Comparison of ENCODE assay signal across 8 cellular contexts in the genomic region with DNA sequence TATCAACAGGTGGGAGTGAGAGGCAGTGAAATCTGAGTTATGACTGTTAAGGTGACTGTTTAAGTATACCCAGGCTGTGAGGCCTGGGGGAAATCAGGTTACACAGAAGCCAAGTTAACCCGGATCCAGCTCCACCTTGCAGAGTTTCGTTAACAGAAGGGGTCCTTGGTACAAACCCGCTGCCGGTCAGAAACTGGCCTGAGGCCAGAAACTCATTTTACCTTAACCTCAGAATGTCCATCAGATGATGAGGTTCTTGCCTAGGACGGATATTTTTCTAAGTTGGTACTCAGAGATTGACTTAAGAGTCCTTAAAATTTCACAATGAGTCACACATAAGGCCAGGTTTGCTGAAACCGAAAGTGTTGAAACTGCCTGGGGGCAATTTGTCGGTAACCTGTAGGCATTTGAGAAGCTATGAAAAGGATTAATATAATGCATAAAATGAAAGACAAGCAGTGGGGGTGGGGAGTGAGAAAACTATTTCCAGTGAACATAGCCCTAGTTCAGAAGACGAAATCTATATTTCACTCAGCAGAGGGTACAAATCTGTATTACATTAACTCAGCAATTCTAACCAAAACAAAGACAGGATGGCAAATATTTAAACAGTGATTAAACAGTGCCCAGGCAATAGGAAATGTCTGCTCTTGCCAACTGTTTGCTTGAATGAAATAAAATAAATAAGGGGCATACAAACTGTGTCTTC.
DNase-seq lines count a peak whose midpoint lies in the region; ATAC-seq and TF ChIP-seq lines count a peak whose summit lies in the region.

No MANE protein-coding gene starts in this region.

- peak overlapping the region; percentile 26 for H3K9ac ChIP-seq in Karpas-422 (ENCODE audit: low read length)

- intact Hi-C loops in CD8-positive, alpha-beta T cell (cut with DNase I, micrococcal nuclease): loop anchor here (5.0 to 10.0 kb wide), 3 partner anchors 131 to 369 kb away; partner anchors contain the start of gene TRIM13 (in 1 of the 2)

- no peak for TF ChIP-seq CTCF in CD8-positive, alpha-beta T cell (IDR thresholded peaks at IDR 0.05)

- no peak overlapping the region for H3K4me3 ChIP-seq in CD8-positive, alpha-beta T cell (ENCODE audit: low read depth, low read length)
- peak overlapping the region; percentile 6 for H3K4me3 ChIP-seq in Karpas-422 (ENCODE audit: low read length)

- peak in 3 of 7 experiments; percentile 22 to 51 (median 26) for DNase-seq in CD8-positive, alpha-beta T cell
- DNase-seq in Karpas-422 (no peak), RKO (ENCODE audit: low spot score) (no peak)
- DNase-seq in activated CD4-positive, CD25-positive, alpha-beta regulatory T cell treated with anti-CD3 and anti-CD28 coated beads, Interleukin-2, amount 50 U/mL, for 16 hours (ENCODE audit: low read depth, low spot score): peak; percentile 34
- peak; percentile 46 to 80 for DNase-seq in stimulated activated effector memory CD8-positive, alpha-beta T cell treated with anti-CD3 and anti-CD28 coated beads, Interleukin-12 subunit alpha, Interleukin-12 subunit beta, amount 100 ng/mL, for 72 hours (ENCODE audit: low spot score in 2 of 2)

- no peaks in the 10 kb centered on the region for H3K9me3 ChIP-seq in CD8-positive, alpha-beta T cell (ENCODE audit: low read length)
- H3K9me3 ChIP-seq in Karpas-422 (ENCODE audit: low read length): no peaks in the 10 kb centered on the region

- POLR2A ChIA-PET in CD8-positive, alpha-beta T cell (lab: Charles Lee): interaction anchor here (0.6 to 2.4 kb wide), 4 partner anchors 19 to 240 kb away, joined by 3 to 12 read pairs (median 3); no protein-coding TSS in a partner anchor

- peak overlapping the region; percentile 51 for H3K4me2 ChIP-seq in Karpas-422 (ENCODE audit: low read depth, low read length, poor library complexity, severe bottlenecking)

- peak overlapping the region; percentile 21 for H3K27ac ChIP-seq in CD8-positive, alpha-beta T cell (ENCODE audit: low read depth, low read length)
- no peak overlapping the region for H3K27ac ChIP-seq in Karpas-422 (ENCODE audit: low read length)

- H3K27me3 ChIP-seq in CD8-positive, alpha-beta T cell (ENCODE audit: insufficient read depth, low read length): no peaks in the 10 kb centered on the region
- H3K27me3 ChIP-seq in Karpas-422 (ENCODE audit: low read length): no peaks in the 10 kb centered on the region

- peak overlapping the region; percentile 70 for H3K4me3 Mint-ChIP-seq in CD8-positive, alpha-beta T cell
- H3K4me3 Mint-ChIP-seq in stimulated activated effector memory CD8-positive, alpha-beta T cell treated with anti-CD3 and anti-CD28 coated beads, Interleukin-12 subunit alpha, Interleukin-12 subunit beta, amount 100 ng/mL, for 72 hours: peak overlapping the region; percentile 67

- no peaks in the 10 kb centered on the region for H4K20me1 ChIP-seq in Karpas-422 (ENCODE audit: insufficient read depth, low read depth, low read length)

- peaks cover under 1% of the 10 kb centered on the region for H3K27me3 Mint-ChIP-seq in CD8-positive, alpha-beta T cell (ENCODE audit: low read depth)

- no peaks in the 10 kb centered on the region for H3K36me3 ChIP-seq in CD8-positive, alpha-beta T cell (ENCODE audit: insufficient read depth, low read length)
- no peaks in the 10 kb centered on the region for H3K36me3 ChIP-seq in Karpas-422 (ENCODE audit: insufficient read depth, low read length)

- CTCF ChIA-PET in CD8-positive, alpha-beta T cell (lab: Charles Lee): interaction anchor here (0.8 to 1.3 kb wide), 4 partner anchors 13 to 547 kb away, joined by 3 read pairs; no protein-coding TSS in a partner anchor

- no peaks in the 10 kb centered on the region for H3K9me3 Mint-ChIP-seq in CD8-positive, alpha-beta T cell
- H3K9me3 Mint-ChIP-seq in stimulated activated effector memory CD8-positive, alpha-beta T cell treated with anti-CD3 and anti-CD28 coated beads, Interleukin-12 subunit alpha, Interleukin-12 subunit beta, amount 100 ng/mL, for 72 hours: no peaks in the 10 kb centered on the region

- peaks cover 5% of the 10 kb centered on the region for H3K4me1 ChIP-seq in CD8-positive, alpha-beta T cell (ENCODE audit: insufficient read depth, low read length)
- peaks cover 43% of the 10 kb centered on the region for H3K4me1 ChIP-seq in Karpas-422 (ENCODE audit: low read length)

- H3K36me3 Mint-ChIP-seq in CD8-positive, alpha-beta T cell: no peaks in the 10 kb centered on the region
- H3K36me3 Mint-ChIP-seq in stimulated activated effector memory CD8-positive, alpha-beta T cell treated with anti-CD3 and anti-CD28 coated beads, Interleukin-12 subunit alpha, Interleukin-12 subunit beta, amount 100 ng/mL, for 72 hours: peaks cover 8% of the 10 kb centered on the region

- peak; percentile 70 for ATAC-seq in CD8-positive, alpha-beta T cell
- ATAC-seq in GM21515 (IDR thresholded peaks at IDR 0.05; ENCODE audit: unreplicated experiment): peak; percentile 55
- peak; percentile 57 for ATAC-seq in esophagus mucosa
- ATAC-seq in stimulated activated effector memory CD8-positive, alpha-beta T cell treated with anti-CD3 and anti-CD28 coated beads, Interleukin-12 subunit alpha, Interleukin-12 subunit beta, amount 100 ng/mL, for 72 hours: peak; percentile 78
- no peak for ATAC-seq in SK-N-SH treated with all-trans-retinoic acid at 6 μM for 48 hours

- H3K79me2 ChIP-seq in Karpas-422 (ENCODE audit: low read length): no peaks in the 10 kb centered on the region

- H2AFZ ChIP-seq in Karpas-422 (ENCODE audit: low read length): peak overlapping the region; percentile 39

- peaks cover 37% of the 10 kb centered on the region for H3K4me1 Mint-ChIP-seq in CD8-positive, alpha-beta T cell (ENCODE audit: low read depth)
- peaks cover 61% of the 10 kb centered on the region for H3K4me1 Mint-ChIP-seq in stimulated activated effector memory CD8-positive, alpha-beta T cell treated with anti-CD3 and anti-CD28 coated beads, Interleukin-12 subunit alpha, Interleukin-12 subunit beta, amount 100 ng/mL, for 72 hours

- no peaks in the 10 kb centered on the region for H3K9me2 ChIP-seq in Karpas-422 (replicated peaks; ENCODE audit: insufficient read depth, low read length)

- H3K27ac Mint-ChIP-seq in CD8-positive, alpha-beta T cell: peak overlapping the region; percentile 88
- peak overlapping the region; percentile 94 for H3K27ac Mint-ChIP-seq in stimulated activated effector memory CD8-positive, alpha-beta T cell treated with anti-CD3 and anti-CD28 coated beads, Interleukin-12 subunit alpha, Interleukin-12 subunit beta, amount 100 ng/mL, for 72 hours

TF ChIP-seq in SK-N-SH treated with all-trans-retinoic acid at 6 μM for 48 hours, 23 proteins besides CTCF, POLR2A, EP300 and RAD21:
- no peak for TF ChIP-seq ISL1 (CRISPR knock-in tag; IDR thresholded peaks at IDR 0.05)
- TF ChIP-seq, protein P1, sequence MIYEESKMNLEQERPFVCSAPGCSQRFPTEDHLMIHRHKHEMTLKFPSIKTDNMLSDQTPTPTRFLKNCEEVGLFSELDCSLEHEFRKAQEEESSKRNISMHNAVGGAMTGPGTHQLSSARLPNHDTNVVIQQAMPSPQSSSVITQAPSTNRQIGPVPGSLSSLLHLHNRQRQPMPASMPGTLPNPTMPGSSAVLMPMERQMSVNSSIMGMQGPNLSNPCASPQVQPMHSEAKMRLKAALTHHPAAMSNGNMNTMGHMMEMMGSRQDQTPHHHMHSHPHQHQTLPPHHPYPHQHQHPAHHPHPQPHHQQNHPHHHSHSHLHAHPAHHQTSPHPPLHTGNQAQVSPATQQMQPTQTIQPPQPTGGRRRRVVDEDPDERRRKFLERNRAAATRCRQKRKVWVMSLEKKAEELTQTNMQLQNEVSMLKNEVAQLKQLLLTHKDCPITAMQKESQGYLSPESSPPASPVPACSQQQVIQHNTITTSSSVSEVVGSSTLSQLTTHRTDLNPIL (CRISPR knock-in tag; IDR thresholded peaks at IDR 0.05; ENCODE audit: low read depth): no peak
- TF ChIP-seq TOX (CRISPR knock-in tag; IDR thresholded peaks at IDR 0.05; ENCODE audit: borderline replicate concordance): no peak
- TF ChIP-seq ESRRG (CRISPR knock-in tag; IDR thresholded peaks at IDR 0.05): no peak
- TF ChIP-seq BACH2 (CRISPR knock-in tag; IDR thresholded peaks at IDR 0.05; ENCODE audit: borderline replicate concordance): no peak
- TF ChIP-seq, protein P2, sequence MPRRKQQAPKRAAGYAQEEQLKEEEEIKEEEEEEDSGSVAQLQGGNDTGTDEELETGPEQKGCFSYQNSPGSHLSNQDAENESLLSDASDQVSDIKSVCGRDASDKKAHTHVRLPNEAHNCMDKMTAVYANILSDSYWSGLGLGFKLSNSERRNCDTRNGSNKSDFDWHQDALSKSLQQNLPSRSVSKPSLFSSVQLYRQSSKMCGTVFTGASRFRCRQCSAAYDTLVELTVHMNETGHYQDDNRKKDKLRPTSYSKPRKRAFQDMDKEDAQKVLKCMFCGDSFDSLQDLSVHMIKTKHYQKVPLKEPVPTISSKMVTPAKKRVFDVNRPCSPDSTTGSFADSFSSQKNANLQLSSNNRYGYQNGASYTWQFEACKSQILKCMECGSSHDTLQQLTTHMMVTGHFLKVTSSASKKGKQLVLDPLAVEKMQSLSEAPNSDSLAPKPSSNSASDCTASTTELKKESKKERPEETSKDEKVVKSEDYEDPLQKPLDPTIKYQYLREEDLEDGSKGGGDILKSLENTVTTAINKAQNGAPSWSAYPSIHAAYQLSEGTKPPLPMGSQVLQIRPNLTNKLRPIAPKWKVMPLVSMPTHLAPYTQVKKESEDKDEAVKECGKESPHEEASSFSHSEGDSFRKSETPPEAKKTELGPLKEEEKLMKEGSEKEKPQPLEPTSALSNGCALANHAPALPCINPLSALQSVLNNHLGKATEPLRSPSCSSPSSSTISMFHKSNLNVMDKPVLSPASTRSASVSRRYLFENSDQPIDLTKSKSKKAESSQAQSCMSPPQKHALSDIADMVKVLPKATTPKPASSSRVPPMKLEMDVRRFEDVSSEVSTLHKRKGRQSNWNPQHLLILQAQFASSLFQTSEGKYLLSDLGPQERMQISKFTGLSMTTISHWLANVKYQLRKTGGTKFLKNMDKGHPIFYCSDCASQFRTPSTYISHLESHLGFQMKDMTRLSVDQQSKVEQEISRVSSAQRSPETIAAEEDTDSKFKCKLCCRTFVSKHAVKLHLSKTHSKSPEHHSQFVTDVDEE (CRISPR knock-in tag; IDR thresholded peaks at IDR 0.05): no peak

Comparison
In these comparisons a context has a peak if more than half of its experiments do, and no peak if none do; other contexts are left out.
1. DNase-seq: peak in activated CD4-positive, CD25-positive, alpha-beta regulatory T cell treated with anti-CD3 and anti-CD28 coated beads, Interleukin-2, amount 50 U/mL, for 16 hours (single experiment) and stimulated activated effector memory CD8-positive, alpha-beta T cell treated with anti-CD3 and anti-CD28 coated beads, Interleukin-12 subunit alpha, Interleukin-12 subunit beta, amount 100 ng/mL, for 72 hours (2 of 2); none in Karpas-422 (single experiment) and RKO (single experiment).